In the genomic region with DNA sequence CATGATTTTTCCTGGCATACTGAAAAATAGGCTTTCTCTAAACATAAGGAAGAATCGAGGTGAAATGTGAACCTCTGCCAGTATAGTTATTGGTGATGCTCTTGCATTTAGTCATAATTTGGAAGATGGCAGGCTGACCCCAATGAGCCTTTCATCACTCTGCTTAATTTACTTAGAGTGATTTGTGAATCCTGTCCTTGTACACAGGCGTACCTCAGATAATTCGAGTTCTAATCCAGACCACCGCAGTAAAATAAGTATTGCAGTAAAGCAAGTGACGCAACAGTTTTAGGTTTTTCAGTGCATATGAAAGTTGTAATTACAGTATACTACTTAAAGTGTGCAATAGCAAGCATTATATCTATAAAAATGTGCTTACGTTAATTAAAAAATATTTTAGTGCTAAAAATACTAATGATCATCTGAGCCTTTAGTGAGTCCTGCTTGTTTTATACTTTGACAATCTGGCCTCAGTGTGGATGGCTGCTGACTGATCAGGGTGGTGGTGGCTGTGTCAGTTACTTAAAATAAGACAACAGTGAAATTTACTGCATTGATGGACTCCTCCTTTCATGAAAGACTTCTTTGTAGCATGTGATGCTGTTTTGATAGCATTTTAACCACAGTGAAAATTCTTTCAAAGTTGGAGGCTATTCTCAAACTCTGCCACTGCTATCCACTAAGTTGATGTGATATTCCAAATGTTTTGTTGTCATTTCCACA, we compare ENCODE assay signal across 8 cellular contexts. TPM values are rescaled to one million over a fixed set of nuclear protein-coding genes. Genes with fewer than 3 reads are reported as not detected.
DNase-seq lines count a peak whose midpoint lies in the region; ATAC-seq, FAIRE-seq and TF ChIP-seq lines count a peak whose summit lies in the region.

No MANE protein-coding gene starts in this region.

- peak overlapping the region; percentile 96 for H3K27ac Mint-ChIP-seq in activated T-cell treated with anti-CD3 and anti-CD28 coated beads, Interleukin-2, amount 50 U/mL, for 72 hours
- H3K27ac Mint-ChIP-seq in astrocyte (ENCODE audit: unreplicated experiment), result peak overlapping the region; percentile 97

- H3K27me3 ChIP-seq in astrocyte (ENCODE audit: insufficient read depth, low read length) (no peaks in the 10 kb centered on the region), HepG2 (ENCODE audit: control insufficient read depth in 1 of 2, insufficient read depth in 2 of 2, low read length in 2 of 2) (no peaks in the 10 kb centered on the region; a peak in 1 of 5 replicates), tibial nerve (no peaks in the 10 kb centered on the region)

- H3K27me3 Mint-ChIP-seq in activated T-cell treated with anti-CD3 and anti-CD28 coated beads, Interleukin-2, amount 50 U/mL, for 72 hours (ENCODE audit: low read depth), result no peaks in the 10 kb centered on the region
- no peaks in the 10 kb centered on the region for H3K27me3 Mint-ChIP-seq in astrocyte (ENCODE audit: low read depth, unreplicated experiment)

- H3K4me1 Mint-ChIP-seq in activated T-cell treated with anti-CD3 and anti-CD28 coated beads, Interleukin-2, amount 50 U/mL, for 72 hours (ENCODE audit: low read depth), result peaks cover 33% of the 10 kb centered on the region
- H3K4me1 Mint-ChIP-seq in astrocyte (ENCODE audit: low read depth, unreplicated experiment), result peaks cover 5% of the 10 kb centered on the region

- no peaks in the 10 kb centered on the region for H3K9me3 Mint-ChIP-seq in activated T-cell treated with anti-CD3 and anti-CD28 coated beads, Interleukin-2, amount 50 U/mL, for 72 hours
- H3K9me3 Mint-ChIP-seq in astrocyte (ENCODE audit: unreplicated experiment), result peaks cover 10% of the 10 kb centered on the region

- peak overlapping the region; percentile 90 for H3K9ac ChIP-seq in astrocyte (ENCODE audit: low read length)
- H3K9ac ChIP-seq in HepG2 (ENCODE audit: insufficient read depth, low read depth, low read length), result peak overlapping the region; percentile 86

- in situ Hi-C loops in HepG2 (cut with HindIII; ENCODE audit: extremely low pct_ligation_motif_present, low pct_unique_long_range_greater_than_20kb), result no loop called here

- no peak for ATAC-seq in activated T-cell treated with anti-CD3 and anti-CD28 coated beads, Interleukin-2, amount 50 U/mL, for 72 hours (replicated peaks in 1 of 2)
- ATAC-seq in HepG2, result no peak

- no peak for TF ChIP-seq EP300 in HepG2 (IDR thresholded peaks at IDR 0.05; ENCODE audit: low read depth in 2 of 2, low read length in 2 of 2)
- TF ChIP-seq EP300 in HepG2 (CRISPR knock-in tag; IDR thresholded peaks at IDR 0.05; ENCODE audit: borderline replicate concordance), result no peak
- no peak for TF ChIP-seq EP300 in tibial nerve (IDR thresholded peaks at IDR 0.05)

- TF ChIP-seq CTCF in astrocyte (IDR thresholded peaks at IDR 0.05; ENCODE audit: insufficient read depth, low read depth, low read length) (no peak), HepG2 (CRISPR knock-in tag; IDR thresholded peaks at IDR 0.05) (no peak), tibial nerve (IDR thresholded peaks at IDR 0.05) (no peak)

- H3K36me3 Mint-ChIP-seq in activated T-cell treated with anti-CD3 and anti-CD28 coated beads, Interleukin-2, amount 50 U/mL, for 72 hours (ENCODE audit: insufficient read depth in 2 of 2), result peaks cover 0 to 11% of the 10 kb centered on the region in 2 donors
- H3K36me3 Mint-ChIP-seq in astrocyte (ENCODE audit: low read depth, unreplicated experiment), result peaks cover 14% of the 10 kb centered on the region

- H3K36me3 ChIP-seq in astrocyte (ENCODE audit: insufficient read depth, low read length) (peaks cover 6% of the 10 kb centered on the region), HepG2 (replicated peaks in 1 of 2; ENCODE audit: control insufficient read depth in 1 of 2, insufficient read depth in 2 of 2, low read length in 2 of 2) (no peaks in the 10 kb centered on the region), tibial nerve (peaks cover 0 to 4% (median 0%) of the 10 kb centered on the region in 3 donors)

- peak in 1 of 2 donors; percentile 10 for DNase-seq in activated T-cell treated with anti-CD3 and anti-CD28 coated beads, Interleukin-2, amount 50 U/mL, for 72 hours
- DNase-seq in activated T-cell treated with anti-CD3 and anti-CD28 coated beads, Interleukin-2, amount 50 U/mL, for 1 hour, result no peak
- DNase-seq in astrocyte (ENCODE audit: low read depth), result no peak
- DNase-seq in HepG2 (ENCODE audit: low spot score), result no peak
- DNase-seq in tibial nerve (ENCODE audit: low spot score in 2 of 2), result no peak
- DNase-seq in NK-92 treated with Interleukin-12 subunit alpha and Interleukin-12 subunit beta, amount 100 ng/mL, for 24 hours (lab: John Stamatoyannopoulos, UW), result no peak
- no peak for DNase-seq in mucosa of gallbladder (ENCODE audit: low spot score)
- no peak for DNase-seq in stimulated activated CD4-positive, alpha-beta T cell treated with anti-CD3 and anti-CD28 coated beads, Interleukin-2, amount 100 ng/mL, for 48 hours

- H3K4me3 ChIP-seq in astrocyte (ENCODE audit: insufficient read depth, low read depth, low read length) (peak overlapping the region; percentile 94), HepG2 (replicated peaks in 1 of 3; ENCODE audit: insufficient read depth in 1 of 3, low read depth in 2 of 3, low read length in 3 of 3) (peak overlapping the region; percentile 65 to 86 (median 84)), tibial nerve (peak overlapping the region; percentile 68 to 88 (median 79))

- intact Hi-C loops in HepG2 (cut with micrococcal nuclease; ENCODE audit: unreplicated experiment), result no loop called here

- no peak for TF ChIP-seq POLR2A in HepG2 (IDR thresholded peaks at IDR 0.05; ENCODE audit: insufficient read depth in 1 of 2, low read depth in 2 of 2, low read length in 2 of 2)
- no peak for TF ChIP-seq POLR2A in tibial nerve (IDR thresholded peaks at IDR 0.05)

- peak overlapping the region; percentile 90 for H3K4me2 ChIP-seq in astrocyte (ENCODE audit: low read length)
- peak overlapping the region; percentile 89 for H3K4me2 ChIP-seq in HepG2 (ENCODE audit: low read depth, low read length)

- no peaks in the 10 kb centered on the region for H3K9me3 ChIP-seq in astrocyte (ENCODE audit: insufficient read depth, low read depth, low read length)
- no peaks in the 10 kb centered on the region for H3K9me3 ChIP-seq in HepG2 (ENCODE audit: low read length)
- peaks cover 0 to 5% (median 0%) of the 10 kb centered on the region in 4 donors for H3K9me3 ChIP-seq in tibial nerve

- H3K79me2 ChIP-seq in astrocyte (ENCODE audit: insufficient read depth, low read length) (peaks cover 51% of the 10 kb centered on the region), HepG2 (ENCODE audit: insufficient read depth, low read length) (peaks cover 35% of the 10 kb centered on the region)

- WGBS in HepG2 (ENCODE audit: low lambda C conversion rate), result 38% methylated on average over 6 of the region's 6 CpGs
- 41 to 42% methylated on average over 6 of the region's 6 CpGs for WGBS in tibial nerve, 2 donors

- H3K4me1 ChIP-seq in astrocyte (ENCODE audit: insufficient read depth, low read length), result peaks cover 10% of the 10 kb centered on the region
- H3K4me1 ChIP-seq in HepG2 (ENCODE audit: insufficient read depth, low read length), result peaks cover 54% of the 10 kb centered on the region
- H3K4me1 ChIP-seq in tibial nerve, result peaks cover 0 to 32% (median 9%) of the 10 kb centered on the region in 4 donors

- BruUV-seq in HepG2 (replicated peaks; lab: Mats Ljungman, UMichigan), result no TSS peak

- H3K4me3 Mint-ChIP-seq in activated T-cell treated with anti-CD3 and anti-CD28 coated beads, Interleukin-2, amount 50 U/mL, for 72 hours, result peak overlapping the region; percentile 90 to 94
- H3K4me3 Mint-ChIP-seq in astrocyte (ENCODE audit: unreplicated experiment), result peak overlapping the region; percentile 94

- POLR2A ChIA-PET in HepG2 (lab: Yijun Ruan, JAX), result no interaction called here

- H2AFZ ChIP-seq in astrocyte (ENCODE audit: low read depth, low read length), result peak overlapping the region; percentile 65
- H2AFZ ChIP-seq in HepG2 (ENCODE audit: low read length), result no peak overlapping the region

- peaks cover 9% of the 10 kb centered on the region for H4K20me1 ChIP-seq in astrocyte (ENCODE audit: insufficient read depth, low read length)
- H4K20me1 ChIP-seq in HepG2 (ENCODE audit: insufficient read depth, low read length), result no peaks in the 10 kb centered on the region

- peak overlapping the region; percentile 86 for H3K27ac ChIP-seq in astrocyte (ENCODE audit: low read depth, low read length)
- peak overlapping the region; percentile 87 for H3K27ac ChIP-seq in HepG2 (ENCODE audit: extremely low read length, insufficient read depth, low read length)
- peak overlapping the region; percentile 95 to 99 (median 98) for H3K27ac ChIP-seq in tibial nerve

- FAIRE-seq in astrocyte (lab: Jason Lieb, UNC) (no peak), HepG2 (lab: Jason Lieb, UNC) (no peak)

- CTCF ChIA-PET in HepG2 (lab: Yijun Ruan, JAX; ENCODE audit: low intra/inter-chr PET ratio, low total read pairs), result no interaction called here

- TF ChIP-seq RAD21 in HepG2 (CRISPR knock-in tag; IDR thresholded peaks at IDR 0.05), result no peak

RNA-seq across cellular contexts. Expression of gene PKNOX1, which starts 1.7 kb away (rescaled TPM):
- total RNA-seq in activated T-cell treated with anti-CD3 and anti-CD28 coated beads, Interleukin-2, amount 50 U/mL, for 72 hours, result 10 to 100 TPM; 22.8 to 26.8 TPM
- 9.8 and 11.2 TPM in 2 replicates for total RNA-seq in astrocyte
- 7.9 and 9.6 TPM in 2 replicates for total RNA-seq in HepG2 (2016; rRNA removed; fragmentation: Illumina TruSeq; extraction: Trizol)
- total RNA-seq in HepG2 (2016; cell fraction: cytosol; rRNA removed; fragmentation: Illumina TruSeq; extraction: Trizol; ENCODE audit: low read depth), result 10.4 and 11.3 TPM in 2 replicates
- total RNA-seq in HepG2 (2016; cell fraction: insoluble cytoplasmic fraction; rRNA removed; fragmentation: Illumina TruSeq; extraction: Trizol), result 8.3 and 11.1 TPM in 2 replicates
- 8.1 and 10.2 TPM in 2 replicates for total RNA-seq in HepG2 (2016; cell fraction: membrane; rRNA removed; fragmentation: Illumina TruSeq; extraction: Trizol)
- total RNA-seq in HepG2 (2016; cell fraction: nucleus; rRNA removed; fragmentation: Illumina TruSeq; extraction: Trizol), result 6.8 and 7.1 TPM in 2 replicates
- polyA plus RNA-seq in HepG2 (2011; rRNA removed), result 16.2 and 18.1 TPM in 2 replicates
- polyA plus RNA-seq in HepG2 (2011; cell fraction: cytosol; rRNA removed), result 10.4 and 10.8 TPM in 2 replicates
- polyA plus RNA-seq in HepG2 (2011; cell fraction: nucleus; rRNA removed), result 11.1 and 12.2 TPM in 2 replicates
- polyA plus RNA-seq in HepG2 (2012), result 6.2 and 9.4 TPM in 2 replicates
- polyA plus RNA-seq in HepG2 (2016; cell fraction: cytosol; fragmentation: Illumina TruSeq; extraction: Trizol; ENCODE audit: low read depth), result 3.1 and 3.2 TPM in 2 replicates
- polyA plus RNA-seq in HepG2 (2016; cell fraction: insoluble cytoplasmic fraction; fragmentation: Illumina TruSeq; extraction: Trizol; ENCODE audit: low read depth), result 10.6 and 11.3 TPM in 2 replicates
- 3.8 and 5.8 TPM in 2 replicates for polyA plus RNA-seq in HepG2 (2016; cell fraction: membrane; fragmentation: Illumina TruSeq; extraction: Trizol; ENCODE audit: low read depth)
- 8.0 and 10.4 TPM in 2 replicates for polyA plus RNA-seq in HepG2 (2016; cell fraction: nucleus; fragmentation: Illumina TruSeq; extraction: Trizol; ENCODE audit: insufficient read depth, low read depth)
- 10.6 and 33.3 TPM in 2 replicates for polyA minus RNA-seq in HepG2 (2011; rRNA and poly(A)+ RNA removed; ENCODE audit: low replicate concordance)
- 8.1 and 9.1 TPM in 2 replicates for polyA minus RNA-seq in HepG2 (2011; cell fraction: cytosol; rRNA and poly(A)+ RNA removed)
- 9.9 and 18.2 TPM in 2 replicates for polyA minus RNA-seq in HepG2 (2011; cell fraction: nucleus; rRNA and poly(A)+ RNA removed)
- total RNA-seq in tibial nerve, result 10 to 100 TPM in 2 of 4 donors, 1 to 10 TPM in 2; 9.0 to 23.7 (median 12.3) TPM
- total RNA-seq in mucosa of gallbladder, result 21.7 TPM

RNA-seq across cellular contexts. Expression of gene ERVH48-1, which starts 50.6 kb away (rescaled TPM):
- under 1 TPM; 0.25 to 0.31 TPM for total RNA-seq in activated T-cell treated with anti-CD3 and anti-CD28 coated beads, Interleukin-2, amount 50 U/mL, for 72 hours
- total RNA-seq in astrocyte (0.55 and 1.1 TPM in 2 replicates), HepG2 (2016; rRNA removed; fragmentation: Illumina TruSeq; extraction: Trizol) (not detected in 2 replicates), tibial nerve (not detected), mucosa of gallbladder (not detected)
- not detected in 2 replicates for total RNA-seq in HepG2 (2016; cell fraction: cytosol; rRNA removed; fragmentation: Illumina TruSeq; extraction: Trizol; ENCODE audit: low read depth)
- total RNA-seq in HepG2 (2016; cell fraction: insoluble cytoplasmic fraction; rRNA removed; fragmentation: Illumina TruSeq; extraction: Trizol), result not detected in 2 replicates
- total RNA-seq in HepG2 (2016; cell fraction: membrane; rRNA removed; fragmentation: Illumina TruSeq; extraction: Trizol), result not detected in 2 replicates
- not detected in 2 replicates for total RNA-seq in HepG2 (2016; cell fraction: nucleus; rRNA removed; fragmentation: Illumina TruSeq; extraction: Trizol)
- polyA plus RNA-seq in HepG2 (2011; rRNA removed), result 1.0 and 1.8 TPM in 2 replicates
- polyA plus RNA-seq in HepG2 (2011; cell fraction: cytosol; rRNA removed), result 1.00 and 1.2 TPM in 2 replicates
- polyA plus RNA-seq in HepG2 (2011; cell fraction: nucleus; rRNA removed), result 0.40 and 0.58 TPM in 2 replicates
- 1.5 and 1.6 TPM in 2 replicates for polyA plus RNA-seq in HepG2 (2012)
- polyA plus RNA-seq in HepG2 (2016; cell fraction: cytosol; fragmentation: Illumina TruSeq; extraction: Trizol; ENCODE audit: low read depth), result not detected in 2 replicates
- polyA plus RNA-seq in HepG2 (2016; cell fraction: insoluble cytoplasmic fraction; fragmentation: Illumina TruSeq; extraction: Trizol; ENCODE audit: low read depth), result not detected in 2 replicates
- polyA plus RNA-seq in HepG2 (2016; cell fraction: membrane; fragmentation: Illumina TruSeq; extraction: Trizol; ENCODE audit: low read depth), result not detected in 2 replicates
- not detected in 2 replicates for polyA plus RNA-seq in HepG2 (2016; cell fraction: nucleus; fragmentation: Illumina TruSeq; extraction: Trizol; ENCODE audit: insufficient read depth, low read depth)
- polyA minus RNA-seq in HepG2 (2011; rRNA and poly(A)+ RNA removed; ENCODE audit: low replicate concordance), result 0.84 and 1.8 TPM in 2 replicates
- polyA minus RNA-seq in HepG2 (2011; cell fraction: cytosol; rRNA and poly(A)+ RNA removed), result 0.30 and 0.44 TPM in 2 replicates
- 0.13 and 0.25 TPM in 2 replicates for polyA minus RNA-seq in HepG2 (2011; cell fraction: nucleus; rRNA and poly(A)+ RNA removed)
